Comparison of ENCODE assay signal across 8 cellular contexts in genomic region chr10:73117976-73118743, GRCh38. TPM values are rescaled to one million over a fixed set of nuclear protein-coding genes. Genes with fewer than 3 reads are reported as not detected.
DNase-seq lines count a peak whose midpoint lies in the region; ATAC-seq and TF ChIP-seq lines count a peak whose summit lies in the region.

No MANE protein-coding gene starts in this region.

- no peak for TF ChIP-seq POLR2A in stomach (IDR thresholded peaks at IDR 0.05)

- peaks cover 5 to 44% (median 41%) of the 10 kb centered on the region in 4 donors for H3K36me3 ChIP-seq in stomach

- H3K27ac ChIP-seq in stomach = peak overlapping the region in 3 of 5 donors; percentile 35 to 62 (median 61)

- 52 to 61% (median 57%) methylated on average over 5 of the region's 5 CpGs for WGBS in stomach, 5 donors

- no peak for TF ChIP-seq EP300 in stomach (IDR thresholded peaks at IDR 0.05)

- DNase-seq in Caki2 (ENCODE audit: low read depth) = peak; percentile 28
- peak; percentile 46 for DNase-seq in dedifferentiated amniotic fluid mesenchymal stem cell (ENCODE audit: extremely low spot score)
- no peak for DNase-seq in stomach
- no peak for DNase-seq in activated CD8-positive, alpha-beta memory T cell treated with anti-CD3 and anti-CD28 coated beads for 24 hours
- DNase-seq in NCI-H1417 (lab: John Stamatoyannopoulos, UW) = no peak
- no peak for DNase-seq in omental fat pad (ENCODE audit: low spot score)

- peaks cover 0 to 12% (median 8%) of the 10 kb centered on the region in 4 donors for H3K4me1 ChIP-seq in stomach

- peak; percentile 62 for ATAC-seq in GM21360 (IDR thresholded peaks at IDR 0.05; ENCODE audit: unreplicated experiment)
- ATAC-seq in HG03521 (IDR thresholded peaks at IDR 0.05; ENCODE audit: unreplicated experiment) = peak; percentile 49
- ATAC-seq in omental fat pad (ENCODE audit: low FRiP score) = no peak

- H3K27me3 ChIP-seq in stomach = no peaks in the 10 kb centered on the region

- in situ Hi-C loops in Caki2 (cut with HindIII; ENCODE audit: low pct_unique_long_range_greater_than_20kb, low sequenced_read_pairs) = no loop called here

- H3K9me3 ChIP-seq in stomach = no peaks in the 10 kb centered on the region

- H3K4me3 ChIP-seq in stomach = no peak overlapping the region

- intact Hi-C loops in stomach (cut with DNase I; ENCODE audit: low total_unique reads) = no loop called here

- no peak for TF ChIP-seq CTCF in stomach (IDR thresholded peaks at IDR 0.05)
- TF ChIP-seq CTCF in omental fat pad (IDR thresholded peaks at IDR 0.05) = no peak

RNA-seq across cellular contexts. Expression of gene NUDT13, which starts 7.9 kb away (rescaled TPM):
- 3.4 and 4.7 TPM in 2 replicates for total RNA-seq in Caki2 (2014; rRNA removed; shearing (Covaris generic); ENCODE audit: low replicate concordance)
- total RNA-seq in stomach (10 to 100 TPM in 1 of 5 donors, 1 to 10 TPM in 2, under 1 TPM in 1, not detected in 1; 0.45 to 17.7 (median 1.6) TPM), omental fat pad (1 to 10 TPM; 1.6 to 2.4 (median 2.2) TPM)
- polyA plus RNA-seq in stomach = 1 to 10 TPM; 1.2 to 5.8 (median 2.2) TPM

RNA-seq across cellular contexts. Expression of gene P4HA1, which starts 21.5 kb away (rescaled TPM):
- 102 and 110 TPM in 2 replicates for total RNA-seq in Caki2 (2014; rRNA removed; shearing (Covaris generic); ENCODE audit: low replicate concordance)
- total RNA-seq in stomach (10 to 100 TPM; 11.7 to 68.3 (median 26.8) TPM), omental fat pad (10 to 100 TPM; 22.0 to 41.4 (median 37.8) TPM)
- polyA plus RNA-seq in stomach = 10 to 100 TPM in 2 of 3 donors, 1 to 10 TPM in 1; 9.4 to 20.2 (median 10.1) TPM

RNA-seq across cellular contexts. Expression of gene ECD, which starts 49.6 kb away (rescaled TPM):
- total RNA-seq in Caki2 (2014; rRNA removed; shearing (Covaris generic); ENCODE audit: low replicate concordance) = 44.6 and 45.7 TPM in 2 replicates
- total RNA-seq in stomach (10 to 100 TPM in 3 of 5 donors, 1 to 10 TPM in 2; 4.1 to 72.8 (median 32.9) TPM), omental fat pad (10 to 100 TPM; 24.9 to 43.4 (median 35.5) TPM)
- polyA plus RNA-seq in stomach = 10 to 100 TPM in 1 of 3 donors, 1 to 10 TPM in 2; 8.0 to 13.3 (median 8.9) TPM

RNA-seq across cellular contexts. Expression of gene FAM149B1, which starts 49.8 kb away (rescaled TPM):
- 11.1 and 11.5 TPM in 2 replicates for total RNA-seq in Caki2 (2014; rRNA removed; shearing (Covaris generic); ENCODE audit: low replicate concordance)
- total RNA-seq in stomach (10 to 100 TPM; 10.4 to 27.0 (median 15.5) TPM), omental fat pad (10 to 100 TPM; 14.2 to 20.0 (median 16.6) TPM)
- 10 to 100 TPM; 12.8 to 17.8 (median 17.1) TPM for polyA plus RNA-seq in stomach

Comparison
In these comparisons a context has a peak if more than half of its experiments do, and no peak if none do; other contexts are left out.
1. DNase-seq: peak in Caki2 (single experiment) and dedifferentiated amniotic fluid mesenchymal stem cell (single experiment); none in stomach (single experiment), activated CD8-positive, alpha-beta memory T cell treated with anti-CD3 and anti-CD28 coated beads for 24 hours (single experiment), NCI-H1417 (0 of 3) and omental fat pad (single experiment).